ENCODE assay signal across 1 cellular context in the genomic region with DNA sequence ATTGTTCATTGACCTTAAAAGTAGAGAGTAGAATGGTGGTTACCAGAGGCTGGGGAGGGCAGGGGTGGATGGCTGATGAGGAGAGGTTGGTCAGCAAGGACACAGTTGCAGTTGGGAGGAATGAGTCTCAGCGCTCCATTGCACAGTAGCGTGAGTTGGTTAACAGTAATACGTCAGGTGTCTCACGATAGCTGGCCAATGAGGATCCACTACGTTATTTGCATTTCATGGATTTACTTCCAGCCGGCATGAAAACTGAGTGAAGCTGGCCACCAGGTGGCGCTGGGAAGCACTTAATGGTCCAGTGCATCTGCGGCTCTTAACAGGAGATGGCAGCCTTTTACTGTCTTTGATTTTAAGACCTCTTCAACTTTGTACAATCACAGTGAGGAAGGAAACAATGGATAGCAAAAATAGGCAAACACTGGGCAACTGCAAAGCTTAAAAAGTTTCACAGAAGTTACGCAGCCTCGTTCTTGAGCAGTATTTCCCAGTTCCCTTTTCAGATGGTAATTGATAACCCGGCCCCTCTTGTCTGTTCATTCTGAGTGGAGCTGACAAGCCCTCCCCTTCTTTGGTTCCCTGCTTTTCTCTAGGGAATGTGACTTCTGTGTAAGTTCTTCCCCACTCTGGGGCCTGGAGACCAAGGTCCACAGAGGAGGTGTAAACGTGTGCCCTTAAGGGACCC.
A peak's percentile ranks its signal among the peaks of the same experiment; 100 is the strongest.
TF ChIP-seq lines count a peak whose summit lies in the region.

No MANE protein-coding gene starts in this region.

TF ChIP-seq in HepG2, 621 proteins besides CTCF, POLR2A, EP300 and RAD21 (continued from another document and continues in another):
- TF ChIP-seq, protein P1, sequence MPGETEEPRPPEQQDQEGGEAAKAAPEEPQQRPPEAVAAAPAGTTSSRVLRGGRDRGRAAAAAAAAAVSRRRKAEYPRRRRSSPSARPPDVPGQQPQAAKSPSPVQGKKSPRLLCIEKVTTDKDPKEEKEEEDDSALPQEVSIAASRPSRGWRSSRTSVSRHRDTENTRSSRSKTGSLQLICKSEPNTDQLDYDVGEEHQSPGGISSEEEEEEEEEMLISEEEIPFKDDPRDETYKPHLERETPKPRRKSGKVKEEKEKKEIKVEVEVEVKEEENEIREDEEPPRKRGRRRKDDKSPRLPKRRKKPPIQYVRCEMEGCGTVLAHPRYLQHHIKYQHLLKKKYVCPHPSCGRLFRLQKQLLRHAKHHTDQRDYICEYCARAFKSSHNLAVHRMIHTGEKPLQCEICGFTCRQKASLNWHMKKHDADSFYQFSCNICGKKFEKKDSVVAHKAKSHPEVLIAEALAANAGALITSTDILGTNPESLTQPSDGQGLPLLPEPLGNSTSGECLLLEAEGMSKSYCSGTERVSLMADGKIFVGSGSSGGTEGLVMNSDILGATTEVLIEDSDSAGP (CRISPR knock-in tag; IDR thresholded peaks at IDR 0.05; ENCODE audit: borderline replicate concordance) = 0 out of 2 replicates have a peak, but pooled peaks have one; percentile 23
- TF ChIP-seq ZSCAN12 (CRISPR knock-in tag; IDR thresholded peaks at IDR 0.05) (no peak), KDM3A (CRISPR knock-in tag; IDR thresholded peaks at IDR 0.05; ENCODE audit: low read depth) (peak; percentile 70; the same call in 1 of the 2 replicates), ZMYM4 (CRISPR knock-in tag; IDR thresholded peaks at IDR 0.05) (peak; percentile 97), ZNF160 (CRISPR knock-in tag; IDR thresholded peaks at IDR 0.05) (0 out of 2 replicates have a peak, but pooled peaks have one; percentile 40), ZNF761 (CRISPR knock-in tag; conservative IDR thresholded peaks at IDR 0.05) (no peak), ZEB1 (IDR thresholded peaks at IDR 0.05; ENCODE audit: insufficient replicate concordance, low read depth) (peak; percentile 28), HOXA5 (CRISPR knock-in tag; IDR thresholded peaks at IDR 0.05) (peak; percentile 39; the same call in 1 of the 2 replicates), CREB1 (IDR thresholded peaks at IDR 0.05) (0 out of 2 replicates have a peak, but pooled peaks have one; percentile 41), CREB1 (CRISPR knock-in tag; IDR thresholded peaks at IDR 0.05) (peak; percentile 67), PHF21A (CRISPR knock-in tag; IDR thresholded peaks at IDR 0.05) (peak; percentile 56; the same call in 1 of the 2 replicates), TBL1XR1 (IDR thresholded peaks at IDR 0.05; ENCODE audit: borderline replicate concordance, low read length, partially characterized antibody) (peak; percentile 66), NFKBIZ (CRISPR knock-in tag; IDR thresholded peaks at IDR 0.05) (peak; percentile 46; the same call in 1 of the 2 replicates), ZNF205 (CRISPR knock-in tag; IDR thresholded peaks at IDR 0.05) (0 out of 2 replicates have a peak, but pooled peaks have one; percentile 64), ZSCAN9 (CRISPR knock-in tag; IDR thresholded peaks at IDR 0.05; ENCODE audit: borderline replicate concordance) (0 out of 2 replicates have a peak, but pooled peaks have one; percentile 61), ZFX (CRISPR knock-in tag; IDR thresholded peaks at IDR 0.05; ENCODE audit: low read depth) (peak; percentile 31; the same call in 1 of the 2 replicates), YEATS2 (CRISPR knock-in tag; IDR thresholded peaks at IDR 0.05; ENCODE audit: borderline replicate concordance) (peak; percentile 69; the same call in 1 of the 2 replicates), TOE1 (CRISPR knock-in tag; IDR thresholded peaks at IDR 0.05) (0 out of 2 replicates have a peak, but pooled peaks have one; percentile 46), MED1 (CRISPR knock-in tag; IDR thresholded peaks at IDR 0.05) (peak; percentile 81), THAP11 (CRISPR knock-in tag; IDR thresholded peaks at IDR 0.05) (peak; percentile 75), SALL1 (CRISPR knock-in tag; IDR thresholded peaks at IDR 0.05) (peak; percentile 81), ZNF614 (CRISPR knock-in tag; IDR thresholded peaks at IDR 0.05; ENCODE audit: borderline replicate concordance) (0 out of 2 replicates have a peak, but pooled peaks have one; percentile 60), ZSCAN29 (CRISPR knock-in tag; conservative IDR thresholded peaks at IDR 0.05) (0 out of 2 replicates have a peak, but pooled peaks have one; percentile 32), KLF6 (CRISPR knock-in tag; IDR thresholded peaks at IDR 0.05) (0 out of 2 replicates have a peak, but pooled peaks have one; percentile 62), MEIS1 (CRISPR knock-in tag; IDR thresholded peaks at IDR 0.05; ENCODE audit: borderline replicate concordance) (peak; percentile 69; the same call in 1 of the 2 replicates), KLF11 (CRISPR knock-in tag; IDR thresholded peaks at IDR 0.05) (peak; percentile 44; the same call in 1 of the 2 replicates), ZNF558 (CRISPR knock-in tag; IDR thresholded peaks at IDR 0.05; ENCODE audit: borderline replicate concordance) (no peak), PAX8 (CRISPR knock-in tag; IDR thresholded peaks at IDR 0.05; ENCODE audit: borderline replicate concordance) (no peak), RFXAP (CRISPR knock-in tag; IDR thresholded peaks at IDR 0.05; ENCODE audit: borderline replicate concordance) (no peak; the same call in 1 of the 2 replicates), FOXP1 (IDR thresholded peaks at IDR 0.05) (no peak), FOXP1 (CRISPR knock-in tag; IDR thresholded peaks at IDR 0.05) (no peak), ZNF543 (CRISPR knock-in tag; IDR thresholded peaks at IDR 0.05) (0 out of 2 replicates have a peak, but pooled peaks have one; percentile 40), RFX5 (IDR thresholded peaks at IDR 0.05; ENCODE audit: low read depth, low read length) (peak; percentile 51; the same call in 1 of the 2 replicates), ZNF782 (CRISPR knock-in tag; IDR thresholded peaks at IDR 0.05; ENCODE audit: borderline replicate concordance) (0 out of 2 replicates have a peak, but pooled peaks have one; percentile 74), SOX5 (CRISPR knock-in tag; IDR thresholded peaks at IDR 0.05; ENCODE audit: borderline replicate concordance) (peak; percentile 67; the same call in 1 of the 2 replicates), HOXA3 (CRISPR knock-in tag; IDR thresholded peaks at IDR 0.05) (peak; percentile 60), ZBTB3 (CRISPR knock-in tag; IDR thresholded peaks at IDR 0.05; ENCODE audit: borderline replicate concordance, low read depth) (no peak), CHCHD3 (CRISPR knock-in tag; IDR thresholded peaks at IDR 0.05) (no peak), ZNF124 (CRISPR knock-in tag; IDR thresholded peaks at IDR 0.05) (peak; percentile 76), ZFP36 (IDR thresholded peaks at IDR 0.05; ENCODE audit: borderline replicate concordance, low read depth, low read length, partially characterized antibody) (peak; percentile 33)
- TF ChIP-seq, protein P2, sequence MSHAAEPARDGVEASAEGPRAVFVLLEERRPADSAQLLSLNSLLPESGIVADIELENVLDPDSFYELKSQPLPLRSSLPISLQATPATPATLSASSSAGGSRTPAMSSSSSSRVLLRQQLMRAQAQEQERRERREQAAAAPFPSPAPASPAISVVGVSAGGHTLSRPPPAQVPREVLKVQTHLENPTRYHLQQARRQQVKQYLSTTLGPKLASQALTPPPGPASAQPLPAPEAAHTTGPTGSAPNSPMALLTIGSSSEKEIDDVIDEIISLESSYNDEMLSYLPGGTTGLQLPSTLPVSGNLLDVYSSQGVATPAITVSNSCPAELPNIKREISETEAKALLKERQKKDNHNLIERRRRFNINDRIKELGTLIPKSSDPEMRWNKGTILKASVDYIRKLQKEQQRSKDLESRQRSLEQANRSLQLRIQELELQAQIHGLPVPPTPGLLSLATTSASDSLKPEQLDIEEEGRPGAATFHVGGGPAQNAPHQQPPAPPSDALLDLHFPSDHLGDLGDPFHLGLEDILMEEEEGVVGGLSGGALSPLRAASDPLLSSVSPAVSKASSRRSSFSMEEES (CRISPR knock-in tag; IDR thresholded peaks at IDR 0.05) = peak; percentile 25; the same call in 1 of the 2 replicates
- TF ChIP-seq, protein P3, sequence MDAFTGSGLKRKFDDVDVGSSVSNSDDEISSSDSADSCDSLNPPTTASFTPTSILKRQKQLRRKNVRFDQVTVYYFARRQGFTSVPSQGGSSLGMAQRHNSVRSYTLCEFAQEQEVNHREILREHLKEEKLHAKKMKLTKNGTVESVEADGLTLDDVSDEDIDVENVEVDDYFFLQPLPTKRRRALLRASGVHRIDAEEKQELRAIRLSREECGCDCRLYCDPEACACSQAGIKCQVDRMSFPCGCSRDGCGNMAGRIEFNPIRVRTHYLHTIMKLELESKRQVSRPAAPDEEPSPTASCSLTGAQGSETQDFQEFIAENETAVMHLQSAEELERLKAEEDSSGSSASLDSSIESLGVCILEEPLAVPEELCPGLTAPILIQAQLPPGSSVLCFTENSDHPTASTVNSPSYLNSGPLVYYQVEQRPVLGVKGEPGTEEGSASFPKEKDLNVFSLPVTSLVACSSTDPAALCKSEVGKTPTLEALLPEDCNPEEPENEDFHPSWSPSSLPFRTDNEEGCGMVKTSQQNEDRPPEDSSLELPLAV (CRISPR knock-in tag; conservative IDR thresholded peaks at IDR 0.05; ENCODE audit: low read depth) = no peak
- TF ChIP-seq, protein P4, sequence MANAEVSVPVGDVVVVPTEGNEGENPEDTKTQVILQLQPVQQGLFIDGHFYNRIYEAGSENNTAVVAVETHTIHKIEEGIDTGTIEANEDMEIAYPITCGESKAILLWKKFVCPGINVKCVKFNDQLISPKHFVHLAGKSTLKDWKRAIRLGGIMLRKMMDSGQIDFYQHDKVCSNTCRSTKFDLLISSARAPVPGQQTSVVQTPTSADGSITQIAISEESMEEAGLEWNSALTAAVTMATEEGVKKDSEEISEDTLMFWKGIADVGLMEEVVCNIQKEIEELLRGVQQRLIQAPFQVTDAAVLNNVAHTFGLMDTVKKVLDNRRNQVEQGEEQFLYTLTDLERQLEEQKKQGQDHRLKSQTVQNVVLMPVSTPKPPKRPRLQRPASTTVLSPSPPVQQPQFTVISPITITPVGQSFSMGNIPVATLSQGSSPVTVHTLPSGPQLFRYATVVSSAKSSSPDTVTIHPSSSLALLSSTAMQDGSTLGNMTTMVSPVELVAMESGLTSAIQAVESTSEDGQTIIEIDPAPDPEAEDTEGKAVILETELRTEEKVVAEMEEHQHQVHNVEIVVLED (CRISPR knock-in tag; IDR thresholded peaks at IDR 0.05; ENCODE audit: borderline replicate concordance) = peak; percentile 24; the same call in 1 of the 2 replicates
- TF ChIP-seq, protein P5, sequence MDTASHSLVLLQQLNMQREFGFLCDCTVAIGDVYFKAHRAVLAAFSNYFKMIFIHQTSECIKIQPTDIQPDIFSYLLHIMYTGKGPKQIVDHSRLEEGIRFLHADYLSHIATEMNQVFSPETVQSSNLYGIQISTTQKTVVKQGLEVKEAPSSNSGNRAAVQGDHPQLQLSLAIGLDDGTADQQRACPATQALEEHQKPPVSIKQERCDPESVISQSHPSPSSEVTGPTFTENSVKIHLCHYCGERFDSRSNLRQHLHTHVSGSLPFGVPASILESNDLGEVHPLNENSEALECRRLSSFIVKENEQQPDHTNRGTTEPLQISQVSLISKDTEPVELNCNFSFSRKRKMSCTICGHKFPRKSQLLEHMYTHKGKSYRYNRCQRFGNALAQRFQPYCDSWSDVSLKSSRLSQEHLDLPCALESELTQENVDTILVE (CRISPR knock-in tag; IDR thresholded peaks at IDR 0.05) = peak; percentile 60; the same call in 1 of the 2 replicates
- TF ChIP-seq, protein P6, sequence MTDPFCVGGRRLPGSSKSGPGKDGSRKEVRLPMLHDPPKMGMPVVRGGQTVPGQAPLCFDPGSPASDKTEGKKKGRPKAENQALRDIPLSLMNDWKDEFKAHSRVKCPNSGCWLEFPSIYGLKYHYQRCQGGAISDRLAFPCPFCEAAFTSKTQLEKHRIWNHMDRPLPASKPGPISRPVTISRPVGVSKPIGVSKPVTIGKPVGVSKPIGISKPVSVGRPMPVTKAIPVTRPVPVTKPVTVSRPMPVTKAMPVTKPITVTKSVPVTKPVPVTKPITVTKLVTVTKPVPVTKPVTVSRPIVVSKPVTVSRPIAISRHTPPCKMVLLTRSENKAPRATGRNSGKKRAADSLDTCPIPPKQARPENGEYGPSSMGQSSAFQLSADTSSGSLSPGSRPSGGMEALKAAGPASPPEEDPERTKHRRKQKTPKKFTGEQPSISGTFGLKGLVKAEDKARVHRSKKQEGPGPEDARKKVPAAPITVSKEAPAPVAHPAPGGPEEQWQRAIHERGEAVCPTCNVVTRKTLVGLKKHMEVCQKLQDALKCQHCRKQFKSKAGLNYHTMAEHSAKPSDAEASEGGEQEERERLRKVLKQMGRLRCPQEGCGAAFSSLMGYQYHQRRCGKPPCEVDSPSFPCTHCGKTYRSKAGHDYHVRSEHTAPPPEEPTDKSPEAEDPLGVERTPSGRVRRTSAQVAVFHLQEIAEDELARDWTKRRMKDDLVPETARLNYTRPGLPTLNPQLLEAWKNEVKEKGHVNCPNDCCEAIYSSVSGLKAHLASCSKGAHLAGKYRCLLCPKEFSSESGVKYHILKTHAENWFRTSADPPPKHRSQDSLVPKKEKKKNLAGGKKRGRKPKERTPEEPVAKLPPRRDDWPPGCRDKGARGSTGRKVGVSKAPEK (CRISPR knock-in tag; IDR thresholded peaks at IDR 0.05; ENCODE audit: borderline replicate concordance) = peak; percentile 51; the same call in 1 of the 2 replicates
- TF ChIP-seq, protein P7, sequence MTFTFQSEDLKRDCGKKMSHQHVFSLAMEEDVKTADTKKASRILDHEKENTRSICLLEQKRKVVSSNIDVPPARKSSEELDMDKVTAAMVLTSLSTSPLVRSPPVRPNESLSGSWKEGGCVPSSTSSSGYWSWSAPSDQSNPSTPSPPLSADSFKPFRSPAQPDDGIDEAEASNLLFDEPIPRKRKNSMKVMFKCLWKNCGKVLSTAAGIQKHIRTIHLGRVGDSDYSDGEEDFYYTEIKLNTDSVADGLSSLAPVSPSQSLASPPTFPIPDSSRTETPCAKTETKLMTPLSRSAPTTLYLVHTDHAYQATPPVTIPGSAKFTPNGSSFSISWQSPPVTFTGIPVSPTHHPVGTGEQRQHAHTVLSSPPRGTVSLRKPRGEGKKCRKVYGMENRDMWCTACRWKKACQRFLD (CRISPR knock-in tag; IDR thresholded peaks at IDR 0.05; ENCODE audit: borderline replicate concordance) = no peak
- TF ChIP-seq, protein P8, sequence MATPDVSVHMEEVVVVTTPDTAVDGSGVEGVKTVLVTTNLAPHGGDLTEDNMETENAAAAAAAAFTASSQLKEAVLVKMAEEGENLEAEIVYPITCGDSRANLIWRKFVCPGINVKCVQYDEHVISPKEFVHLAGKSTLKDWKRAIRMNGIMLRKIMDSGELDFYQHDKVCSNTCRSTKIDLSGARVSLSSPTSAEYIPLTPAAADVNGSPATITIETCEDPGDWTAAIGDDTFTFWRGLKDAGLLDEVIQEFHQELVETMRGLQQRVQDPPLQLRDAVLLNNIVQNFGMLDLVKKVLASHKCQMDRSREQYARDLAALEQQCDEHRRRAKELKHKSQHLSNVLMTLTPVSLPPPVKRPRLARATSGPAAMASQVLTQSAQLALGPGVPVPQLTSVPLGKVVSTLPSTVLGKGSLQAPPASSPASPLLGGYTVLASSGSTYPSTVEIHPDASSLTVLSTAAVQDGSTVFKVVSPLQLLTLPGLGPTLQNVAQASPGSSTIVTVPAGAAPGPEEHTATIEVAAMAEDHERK (CRISPR knock-in tag; IDR thresholded peaks at IDR 0.05; ENCODE audit: low read depth) = 0 out of 2 replicates have a peak, but pooled peaks have one; percentile 30
- TF ChIP-seq, protein P9, sequence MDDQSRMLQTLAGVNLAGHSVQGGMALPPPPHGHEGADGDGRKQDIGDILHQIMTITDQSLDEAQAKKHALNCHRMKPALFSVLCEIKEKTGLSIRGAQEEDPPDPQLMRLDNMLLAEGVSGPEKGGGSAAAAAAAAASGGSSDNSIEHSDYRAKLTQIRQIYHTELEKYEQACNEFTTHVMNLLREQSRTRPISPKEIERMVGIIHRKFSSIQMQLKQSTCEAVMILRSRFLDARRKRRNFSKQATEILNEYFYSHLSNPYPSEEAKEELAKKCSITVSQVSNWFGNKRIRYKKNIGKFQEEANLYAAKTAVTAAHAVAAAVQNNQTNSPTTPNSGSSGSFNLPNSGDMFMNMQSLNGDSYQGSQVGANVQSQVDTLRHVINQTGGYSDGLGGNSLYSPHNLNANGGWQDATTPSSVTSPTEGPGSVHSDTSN (CRISPR knock-in tag; IDR thresholded peaks at IDR 0.05; ENCODE audit: borderline replicate concordance) = no peak
